1 cellular context compared by ENCODE assay signal in genomic region chr10:92846819-92847184, GRCh38.
TF ChIP-seq lines count a peak whose summit lies in the region.

No MANE protein-coding gene starts in this region.

TF ChIP-seq in K562, 482 proteins besides CTCF, POLR2A, EP300 and RAD21:
- TF ChIP-seq ZBTB5 (IDR thresholded peaks at IDR 0.05) (no peak), RBM25 (IDR thresholded peaks at IDR 0.05; ENCODE audit: low read depth, low read length, severe bottlenecking) (peak; percentile 46), ILK (tag; IDR thresholded peaks at IDR 0.05; ENCODE audit: borderline replicate concordance, low read depth) (no peak), PHF20 (IDR thresholded peaks at IDR 0.05; ENCODE audit: partially characterized antibody) (no peak), ZNF316 (IDR thresholded peaks at IDR 0.05) (peak; percentile 50; the same call in 1 of the 2 replicates), HLTF (IDR thresholded peaks at IDR 0.05) (no peak), C11orf30 (IDR thresholded peaks at IDR 0.05; ENCODE audit: low read depth) (peak; percentile 31; the same call in 1 of the 2 replicates)
TF ChIP-seq in K562: peak in this region for 3.
